In genomic region chr2:67564626-67565025, GRCh38 we compare ENCODE assay signal across 1 cellular context.
TF ChIP-seq lines count a peak whose summit lies in the region.

No MANE protein-coding gene starts in this region.

TF ChIP-seq in SK-N-SH, 30 proteins besides CTCF, POLR2A, EP300 and RAD21 (continued from another document):
- TF ChIP-seq FOSL2 (IDR thresholded peaks at IDR 0.05; ENCODE audit: borderline replicate concordance, low read depth) (no peak), ZBTB33 (IDR thresholded peaks at IDR 0.05; ENCODE audit: borderline replicate concordance, low read depth) (no peak), RCOR1 (IDR thresholded peaks at IDR 0.05; ENCODE audit: low read length) (no peak), TAF1 (IDR thresholded peaks at IDR 0.05; ENCODE audit: borderline replicate concordance, low read depth, low read length) (no peak), CHD2 (IDR thresholded peaks at IDR 0.05; ENCODE audit: low read length, partially characterized antibody) (no peak), GATA2 (CRISPR knock-in tag; IDR thresholded peaks at IDR 0.05) (no peak), RFX5 (IDR thresholded peaks at IDR 0.05; ENCODE audit: low read length) (no peak), POLR2AphosphoS5 (IDR thresholded peaks at IDR 0.05; ENCODE audit: low read depth, low read length) (no peak), YY1 (IDR thresholded peaks at IDR 0.05; ENCODE audit: low read depth) (no peak), NFIC (IDR thresholded peaks at IDR 0.05; ENCODE audit: borderline replicate concordance) (no peak), RXRA (IDR thresholded peaks at IDR 0.05; ENCODE audit: borderline replicate concordance, low read depth) (no peak), TEAD4 (IDR thresholded peaks at IDR 0.05; ENCODE audit: borderline replicate concordance, insufficient read depth) (no peak), MEF2A (IDR thresholded peaks at IDR 0.05; ENCODE audit: borderline replicate concordance, low read depth) (no peak), SMC3 (IDR thresholded peaks at IDR 0.05; ENCODE audit: low read depth, low read length) (no peak)
- TF ChIP-seq, protein P1, sequence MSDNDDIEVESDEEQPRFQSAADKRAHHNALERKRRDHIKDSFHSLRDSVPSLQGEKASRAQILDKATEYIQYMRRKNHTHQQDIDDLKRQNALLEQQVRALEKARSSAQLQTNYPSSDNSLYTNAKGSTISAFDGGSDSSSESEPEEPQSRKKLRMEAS (IDR thresholded peaks at IDR 0.05; ENCODE audit: low read depth) = no peak
- TF ChIP-seq, protein P2, sequence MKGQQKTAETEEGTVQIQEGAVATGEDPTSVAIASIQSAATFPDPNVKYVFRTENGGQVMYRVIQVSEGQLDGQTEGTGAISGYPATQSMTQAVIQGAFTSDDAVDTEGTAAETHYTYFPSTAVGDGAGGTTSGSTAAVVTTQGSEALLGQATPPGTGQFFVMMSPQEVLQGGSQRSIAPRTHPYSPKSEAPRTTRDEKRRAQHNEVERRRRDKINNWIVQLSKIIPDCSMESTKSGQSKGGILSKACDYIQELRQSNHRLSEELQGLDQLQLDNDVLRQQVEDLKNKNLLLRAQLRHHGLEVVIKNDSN (IDR thresholded peaks at IDR 0.05; ENCODE audit: borderline replicate concordance, low read depth) = no peak
